25 cellular contexts compared by ENCODE assay signal in the genomic region with DNA sequence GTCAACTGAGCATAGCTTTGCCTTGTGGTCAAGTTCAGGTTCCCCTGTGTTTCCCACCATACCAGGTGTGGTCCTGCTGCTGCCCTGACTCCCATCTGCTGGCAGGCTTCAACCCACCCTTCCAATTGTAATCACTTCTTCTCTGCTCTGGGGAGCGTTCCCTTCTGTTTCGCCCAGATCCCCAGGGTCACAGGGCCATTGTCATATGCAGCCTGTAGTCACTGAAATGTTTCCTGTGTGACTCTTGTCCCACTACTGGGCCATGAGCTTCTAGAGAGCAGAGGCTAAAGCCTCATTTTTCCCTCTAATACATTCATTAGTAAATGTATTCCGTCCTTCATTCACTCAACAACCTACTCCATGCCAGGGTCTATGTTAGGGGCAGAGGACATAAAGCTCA.
"Had no signal": no experiment of that assay in that cellular context is flagged by ENCODE, and none has a peak within 500 bp of the region (broad histone marks: within the 10 kb centered on the region; RNA-seq: fewer than 3 reads in every experiment).

No MANE protein-coding gene starts in this region.

- FAIRE-seq: astrocyte, RCC 7860, TTC549 had no signal

- H3K9me3 ChIP-seq: MG63 had no signal

- ATAC-seq: activated T-helper 17 cell treated with anti-CD3 and anti-CD28 coated beads, Interleukin-2, amount 50 U/mL, for 72 hours had no signal

- H3K4me3 ChIP-seq: cardiac muscle cell, MG63 had no signal

- H3K27me3 ChIP-seq: brain microvascular endothelial cell, cardiac muscle cell, MG63 had no signal

- H3K36me3 ChIP-seq: brain microvascular endothelial cell, cardiac muscle cell, MG63 had no signal

- H3K27ac ChIP-seq: brain microvascular endothelial cell, cardiac muscle cell, KMS-11 had no signal

- DNase-seq: activated CD4-positive, alpha-beta memory T cell treated with anti-CD3 and anti-CD28 coated beads for 36 hours; activated CD4-positive, alpha-beta T cell treated with anti-CD3 and anti-CD28 coated beads, Interleukin-2, amount 10 ng/mL, durations not matched to agents 7 days and 5 days; activated CD4-positive, CD25-positive, alpha-beta regulatory T cell; activated gamma-delta T cell; activated naive CD4-positive, alpha-beta T cell treated with anti-CD3 and anti-CD28 coated beads for 36 hours; activated T-cell treated with anti-CD3 and anti-CD28 coated beads for 4 hours; activated T-cell treated with anti-CD3 and anti-CD28 coated beads, Interleukin-2, amount 50 U/mL, for 48 hours; amygdala; brain microvascular endothelial cell; MG63; MV-4-11; NCI-H1105 treated with DMSO at 0.1 percent for 48 hours; NCI-H1436 treated with DMSO at 0.1 percent for 48 hours; NCI-H187; NCI-H2081; NCI-H510A treated with DMSO at 0.1 percent for 48 hours; SIG-M5; T-helper 2 cell; T1000 had no signal
